In the genomic region with DNA sequence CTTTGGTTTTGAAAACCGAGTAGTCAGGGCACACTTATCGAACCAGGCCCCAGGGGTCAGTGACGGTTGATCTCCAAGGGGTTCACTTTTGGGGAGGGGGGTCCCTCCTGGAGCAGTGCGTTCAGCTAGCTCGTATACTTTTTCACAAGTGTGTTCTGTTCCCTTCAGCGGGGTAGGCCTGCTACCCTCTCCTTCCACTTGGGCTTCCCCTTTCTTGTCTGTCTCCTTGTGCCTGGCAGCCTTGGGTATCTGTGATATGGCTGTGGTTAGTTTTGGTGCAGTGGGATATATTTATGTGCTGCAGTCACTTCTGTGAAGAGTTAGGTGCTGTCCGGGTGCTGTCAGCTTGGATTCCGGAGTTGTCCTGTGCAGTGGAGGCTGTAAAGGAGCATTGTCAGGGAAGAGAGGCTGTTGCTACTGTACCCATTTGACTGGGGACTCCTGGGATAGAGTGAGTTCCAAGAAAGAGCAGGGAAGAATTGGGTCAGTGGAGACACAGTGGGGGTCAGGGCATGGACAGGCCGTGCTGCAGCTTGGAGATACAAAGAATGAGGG, we compare ENCODE assay signal across 10 cellular contexts. TPM values are rescaled to one million over a fixed set of nuclear protein-coding genes. Genes with fewer than 3 reads are reported as not detected.
DNase-seq lines count a peak whose midpoint lies in the region; ATAC-seq and TF ChIP-seq lines count a peak whose summit lies in the region.
"Had no signal": no experiment of that assay in that cellular context is flagged by ENCODE, and none has a peak within 500 bp of the region (broad histone marks: within the 10 kb centered on the region; RNA-seq: fewer than 3 reads in every experiment).

No MANE protein-coding gene starts in this region.

- no peaks in the 10 kb centered on the region for H3K36me3 Mint-ChIP-seq in CD8-positive, alpha-beta T cell
- H3K36me3 Mint-ChIP-seq in activated naive CD8-positive, alpha-beta T cell treated with anti-CD3 and anti-CD28 coated beads, Interleukin-2, amount 50 U/mL, for 24 hours (ENCODE audit: low read depth), result peaks cover 12% of the 10 kb centered on the region
- no peaks in the 10 kb centered on the region for H3K36me3 Mint-ChIP-seq in osteocyte (ENCODE audit: unreplicated experiment)
- H3K36me3 Mint-ChIP-seq: immature natural killer cell had no signal

- peaks cover 18% of the 10 kb centered on the region for H3K4me1 ChIP-seq in CD8-positive, alpha-beta T cell (ENCODE audit: insufficient read depth, low read length)

- intact Hi-C loops in CD8-positive, alpha-beta T cell (cut with DNase I, micrococcal nuclease), result no loop called here

- H3K27ac Mint-ChIP-seq in CD8-positive, alpha-beta T cell, result peak overlapping the region; percentile 32
- peak overlapping the region; percentile 53 for H3K27ac Mint-ChIP-seq in activated naive CD8-positive, alpha-beta T cell treated with anti-CD3 and anti-CD28 coated beads, Interleukin-2, amount 50 U/mL, for 24 hours
- H3K27ac Mint-ChIP-seq in osteocyte (ENCODE audit: unreplicated experiment), result peak overlapping the region; percentile 80

- no peak overlapping the region for H3K27ac ChIP-seq in CD8-positive, alpha-beta T cell (ENCODE audit: low read depth, low read length)
- H3K27ac ChIP-seq: Peyer's patch had no signal

- no peak for TF ChIP-seq POLR2A in NB4 (IDR thresholded peaks at IDR 0.05; ENCODE audit: extremely low read depth, insufficient read length)

- POLR2A ChIA-PET in CD8-positive, alpha-beta T cell (lab: Charles Lee), result no interaction called here

- H3K9me3 ChIP-seq in CD8-positive, alpha-beta T cell (ENCODE audit: low read length), result no peaks in the 10 kb centered on the region
- H3K9me3 ChIP-seq: Peyer's patch had no signal

- no peaks in the 10 kb centered on the region for H3K36me3 ChIP-seq in CD8-positive, alpha-beta T cell (ENCODE audit: insufficient read depth, low read length)
- H3K36me3 ChIP-seq: Peyer's patch had no signal

- no peak overlapping the region for H3K4me3 Mint-ChIP-seq in CD8-positive, alpha-beta T cell
- H3K4me3 Mint-ChIP-seq in activated naive CD8-positive, alpha-beta T cell treated with anti-CD3 and anti-CD28 coated beads, Interleukin-2, amount 50 U/mL, for 24 hours, result peak overlapping the region; percentile 21
- no peak overlapping the region for H3K4me3 Mint-ChIP-seq in osteocyte (ENCODE audit: unreplicated experiment)
- H3K4me3 Mint-ChIP-seq: immature natural killer cell had no signal

- H3K4me1 Mint-ChIP-seq in CD8-positive, alpha-beta T cell (ENCODE audit: low read depth), result peaks cover 62% of the 10 kb centered on the region
- peaks cover 68% of the 10 kb centered on the region for H3K4me1 Mint-ChIP-seq in activated naive CD8-positive, alpha-beta T cell treated with anti-CD3 and anti-CD28 coated beads, Interleukin-2, amount 50 U/mL, for 24 hours
- peaks cover 74% of the 10 kb centered on the region for H3K4me1 Mint-ChIP-seq in osteocyte (ENCODE audit: unreplicated experiment)

- DNase-seq in CD8-positive, alpha-beta T cell, result no peak
- DNase-seq in NB4 (ENCODE audit: low read depth) (peak; percentile 34), osteocyte (ENCODE audit: extremely low spot score, unreplicated experiment) (no peak), NCI-H2196 (lab: John Stamatoyannopoulos, UW; ENCODE audit: unreplicated experiment) (no peak), kidney glomerular epithelial cell (lab: John Stamatoyannopoulos, UW) (no peak)
- DNase-seq in activated naive CD8-positive, alpha-beta T cell treated with anti-CD3 and anti-CD28 coated beads, Interleukin-2, amount 50 U/mL, for 24 hours, result no peak
- DNase-seq: cerebellar nuclear complex, immature natural killer cell, Peyer's patch had no signal

- peak; percentile 17 for ATAC-seq in CD8-positive, alpha-beta T cell
- peak; percentile 53 for ATAC-seq in activated naive CD8-positive, alpha-beta T cell treated with anti-CD3 and anti-CD28 coated beads, Interleukin-2, amount 50 U/mL, for 24 hours
- no peak for ATAC-seq in HG02938 (IDR thresholded peaks at IDR 0.05; ENCODE audit: unreplicated experiment)

- CTCF ChIA-PET in CD8-positive, alpha-beta T cell (lab: Charles Lee), result interaction anchor here (1.9 to 3.1 kb wide), 2 partner anchors 25 to 34 kb away, joined by 10 to 16 read pairs; no protein-coding TSS in a partner anchor

- TF ChIP-seq CTCF in CD8-positive, alpha-beta T cell (IDR thresholded peaks at IDR 0.05), result no peak
- no peak for TF ChIP-seq CTCF in NB4 (IDR thresholded peaks at IDR 0.05; ENCODE audit: low read depth, low read length)
- TF ChIP-seq CTCF in osteocyte (IDR thresholded peaks at IDR 0.05), result no peak

- H3K4me3 ChIP-seq in CD8-positive, alpha-beta T cell (ENCODE audit: low read depth, low read length), result no peak overlapping the region
- H3K4me3 ChIP-seq in NB4 (ENCODE audit: low read depth, low read length), result no peak overlapping the region
- H3K4me3 ChIP-seq: Peyer's patch had no signal

- no peaks in the 10 kb centered on the region for H3K9me3 Mint-ChIP-seq in CD8-positive, alpha-beta T cell
- H3K9me3 Mint-ChIP-seq in activated naive CD8-positive, alpha-beta T cell treated with anti-CD3 and anti-CD28 coated beads, Interleukin-2, amount 50 U/mL, for 24 hours, result no peaks in the 10 kb centered on the region
- no peaks in the 10 kb centered on the region for H3K9me3 Mint-ChIP-seq in osteocyte (ENCODE audit: unreplicated experiment)
- H3K9me3 Mint-ChIP-seq: immature natural killer cell had no signal

- no peaks in the 10 kb centered on the region for H3K27me3 ChIP-seq in CD8-positive, alpha-beta T cell (ENCODE audit: insufficient read depth, low read length)
- H3K27me3 ChIP-seq: Peyer's patch had no signal

- H3K27me3 Mint-ChIP-seq in CD8-positive, alpha-beta T cell (ENCODE audit: low read depth), result no peaks in the 10 kb centered on the region
- H3K27me3 Mint-ChIP-seq in activated naive CD8-positive, alpha-beta T cell treated with anti-CD3 and anti-CD28 coated beads, Interleukin-2, amount 50 U/mL, for 24 hours, result no peaks in the 10 kb centered on the region
- no peaks in the 10 kb centered on the region for H3K27me3 Mint-ChIP-seq in osteocyte (ENCODE audit: unreplicated experiment)

RNA-seq across cellular contexts. Expression of a gene that starts 29.7 kb away (rescaled TPM):
- 10 to 100 TPM; 21.1 to 22.6 TPM for total RNA-seq in CD8-positive, alpha-beta T cell
- total RNA-seq in osteocyte, result 126 and 130 TPM in 2 replicates
